Comparison of ENCODE assay signal across 1 cellular context in the genomic region with DNA sequence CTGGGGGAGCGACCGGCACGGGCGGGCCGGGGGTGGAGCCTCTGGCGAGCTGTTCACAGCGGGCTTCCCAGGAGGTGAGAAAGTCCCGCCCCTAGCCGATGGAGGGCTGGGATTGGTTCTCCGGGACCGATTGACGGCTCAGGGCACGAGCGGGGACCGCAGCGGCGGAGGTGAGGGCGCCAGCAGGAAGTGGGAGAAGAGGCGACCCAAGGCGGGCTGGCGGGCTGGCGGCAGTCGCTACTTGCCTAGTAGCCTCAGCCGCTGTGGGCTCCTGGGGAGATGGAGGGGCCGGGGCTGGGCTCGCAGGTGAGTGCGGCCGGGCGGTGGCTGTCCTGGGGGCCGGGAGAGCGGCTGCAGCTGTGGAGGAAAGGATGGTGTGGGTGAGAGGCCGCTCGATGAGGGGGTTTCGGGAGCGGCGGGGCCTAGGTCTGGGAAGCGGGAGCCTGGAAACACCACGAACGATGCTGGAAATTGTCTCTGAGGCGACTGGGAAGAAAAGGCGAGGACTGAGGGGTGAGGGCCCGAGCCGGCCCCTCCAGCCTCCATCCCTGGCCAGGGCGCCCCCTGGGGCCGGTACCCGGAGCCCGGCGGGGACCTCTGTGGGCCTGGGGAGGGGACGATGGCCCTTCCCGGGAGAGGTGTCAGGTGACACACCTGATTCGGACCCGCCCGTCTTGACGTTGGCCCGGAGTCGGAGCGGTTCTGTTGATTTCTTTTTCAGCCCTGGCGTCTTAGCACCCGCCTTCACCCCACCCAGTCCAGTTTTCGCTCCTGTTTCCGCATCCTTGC.
TF ChIP-seq lines count a peak whose summit lies in the region.

A gene with protein sequence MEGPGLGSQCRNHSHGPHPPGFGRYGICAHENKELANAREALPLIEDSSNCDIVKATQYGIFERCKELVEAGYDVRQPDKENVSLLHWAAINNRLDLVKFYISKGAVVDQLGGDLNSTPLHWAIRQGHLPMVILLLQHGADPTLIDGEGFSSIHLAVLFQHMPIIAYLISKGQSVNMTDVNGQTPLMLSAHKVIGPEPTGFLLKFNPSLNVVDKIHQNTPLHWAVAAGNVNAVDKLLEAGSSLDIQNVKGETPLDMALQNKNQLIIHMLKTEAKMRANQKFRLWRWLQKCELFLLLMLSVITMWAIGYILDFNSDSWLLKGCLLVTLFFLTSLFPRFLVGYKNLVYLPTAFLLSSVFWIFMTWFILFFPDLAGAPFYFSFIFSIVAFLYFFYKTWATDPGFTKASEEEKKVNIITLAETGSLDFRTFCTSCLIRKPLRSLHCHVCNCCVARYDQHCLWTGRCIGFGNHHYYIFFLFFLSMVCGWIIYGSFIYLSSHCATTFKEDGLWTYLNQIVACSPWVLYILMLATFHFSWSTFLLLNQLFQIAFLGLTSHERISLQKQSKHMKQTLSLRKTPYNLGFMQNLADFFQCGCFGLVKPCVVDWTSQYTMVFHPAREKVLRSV (plus strand): TSS at position 198 of the 789 bp plus-strand sequence. CDS start 82 bp downstream, at position 280.

TF ChIP-seq in HepG2, 621 proteins besides CTCF, POLR2A, EP300 and RAD21 (continued from another document and continues in another):
- TF ChIP-seq, protein P1, sequence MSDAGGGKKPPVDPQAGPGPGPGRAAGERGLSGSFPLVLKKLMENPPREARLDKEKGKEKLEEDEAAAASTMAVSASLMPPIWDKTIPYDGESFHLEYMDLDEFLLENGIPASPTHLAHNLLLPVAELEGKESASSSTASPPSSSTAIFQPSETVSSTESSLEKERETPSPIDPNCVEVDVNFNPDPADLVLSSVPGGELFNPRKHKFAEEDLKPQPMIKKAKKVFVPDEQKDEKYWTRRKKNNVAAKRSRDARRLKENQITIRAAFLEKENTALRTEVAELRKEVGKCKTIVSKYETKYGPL (CRISPR knock-in tag; IDR thresholded peaks at IDR 0.05) = no peak
- TF ChIP-seq SOX6 (IDR thresholded peaks at IDR 0.05) = no peak
- TF ChIP-seq SOX6 (CRISPR knock-in tag; IDR thresholded peaks at IDR 0.05) = peak; percentile 16; the same call in 1 of the 2 replicates
- peak; percentile 68 for TF ChIP-seq ZMYM4 (CRISPR knock-in tag; IDR thresholded peaks at IDR 0.05)
- peak; percentile 13; the same call in 1 of the 2 replicates for TF ChIP-seq PHF21A (CRISPR knock-in tag; IDR thresholded peaks at IDR 0.05)
- peak; percentile 8 for TF ChIP-seq XRCC5 (optimal IDR thresholded peaks at IDR 0.05; ENCODE audit: low read length)
- TF ChIP-seq ZNF768 (CRISPR knock-in tag; IDR thresholded peaks at IDR 0.05) = peak; percentile 48; the same call in 1 of the 2 replicates
- TF ChIP-seq ZSCAN25 (CRISPR knock-in tag; IDR thresholded peaks at IDR 0.05) = peak; percentile 42; the same call in 1 of the 2 replicates
- TF ChIP-seq ZNF225 (CRISPR knock-in tag; IDR thresholded peaks at IDR 0.05) = no peak
- TF ChIP-seq, protein P2, sequence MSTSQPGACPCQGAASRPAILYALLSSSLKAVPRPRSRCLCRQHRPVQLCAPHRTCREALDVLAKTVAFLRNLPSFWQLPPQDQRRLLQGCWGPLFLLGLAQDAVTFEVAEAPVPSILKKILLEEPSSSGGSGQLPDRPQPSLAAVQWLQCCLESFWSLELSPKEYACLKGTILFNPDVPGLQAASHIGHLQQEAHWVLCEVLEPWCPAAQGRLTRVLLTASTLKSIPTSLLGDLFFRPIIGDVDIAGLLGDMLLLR (CRISPR knock-in tag; IDR thresholded peaks at IDR 0.05) = no peak
- TF ChIP-seq GTF3A (CRISPR knock-in tag; conservative IDR thresholded peaks at IDR 0.05) = no peak
- TF ChIP-seq, protein P3, sequence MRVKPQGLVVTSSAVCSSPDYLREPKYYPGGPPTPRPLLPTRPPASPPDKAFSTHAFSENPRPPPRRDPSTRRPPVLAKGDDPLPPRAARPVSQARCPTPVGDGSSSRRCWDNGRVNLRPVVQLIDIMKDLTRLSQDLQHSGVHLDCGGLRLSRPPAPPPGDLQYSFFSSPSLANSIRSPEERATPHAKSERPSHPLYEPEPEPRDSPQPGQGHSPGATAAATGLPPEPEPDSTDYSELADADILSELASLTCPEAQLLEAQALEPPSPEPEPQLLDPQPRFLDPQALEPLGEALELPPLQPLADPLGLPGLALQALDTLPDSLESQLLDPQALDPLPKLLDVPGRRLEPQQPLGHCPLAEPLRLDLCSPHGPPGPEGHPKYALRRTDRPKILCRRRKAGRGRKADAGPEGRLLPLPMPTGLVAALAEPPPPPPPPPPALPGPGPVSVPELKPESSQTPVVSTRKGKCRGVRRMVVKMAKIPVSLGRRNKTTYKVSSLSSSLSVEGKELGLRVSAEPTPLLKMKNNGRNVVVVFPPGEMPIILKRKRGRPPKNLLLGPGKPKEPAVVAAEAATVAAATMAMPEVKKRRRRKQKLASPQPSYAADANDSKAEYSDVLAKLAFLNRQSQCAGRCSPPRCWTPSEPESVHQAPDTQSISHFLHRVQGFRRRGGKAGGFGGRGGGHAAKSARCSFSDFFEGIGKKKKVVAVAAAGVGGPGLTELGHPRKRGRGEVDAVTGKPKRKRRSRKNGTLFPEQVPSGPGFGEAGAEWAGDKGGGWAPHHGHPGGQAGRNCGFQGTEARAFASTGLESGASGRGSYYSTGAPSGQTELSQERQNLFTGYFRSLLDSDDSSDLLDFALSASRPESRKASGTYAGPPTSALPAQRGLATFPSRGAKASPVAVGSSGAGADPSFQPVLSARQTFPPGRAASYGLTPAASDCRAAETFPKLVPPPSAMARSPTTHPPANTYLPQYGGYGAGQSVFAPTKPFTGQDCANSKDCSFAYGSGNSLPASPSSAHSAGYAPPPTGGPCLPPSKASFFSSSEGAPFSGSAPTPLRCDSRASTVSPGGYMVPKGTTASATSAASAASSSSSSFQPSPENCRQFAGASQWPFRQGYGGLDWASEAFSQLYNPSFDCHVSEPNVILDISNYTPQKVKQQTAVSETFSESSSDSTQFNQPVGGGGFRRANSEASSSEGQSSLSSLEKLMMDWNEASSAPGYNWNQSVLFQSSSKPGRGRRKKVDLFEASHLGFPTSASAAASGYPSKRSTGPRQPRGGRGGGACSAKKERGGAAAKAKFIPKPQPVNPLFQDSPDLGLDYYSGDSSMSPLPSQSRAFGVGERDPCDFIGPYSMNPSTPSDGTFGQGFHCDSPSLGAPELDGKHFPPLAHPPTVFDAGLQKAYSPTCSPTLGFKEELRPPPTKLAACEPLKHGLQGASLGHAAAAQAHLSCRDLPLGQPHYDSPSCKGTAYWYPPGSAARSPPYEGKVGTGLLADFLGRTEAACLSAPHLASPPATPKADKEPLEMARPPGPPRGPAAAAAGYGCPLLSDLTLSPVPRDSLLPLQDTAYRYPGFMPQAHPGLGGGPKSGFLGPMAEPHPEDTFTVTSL (CRISPR knock-in tag; IDR thresholded peaks at IDR 0.05; ENCODE audit: borderline replicate concordance) = no peak
- TF ChIP-seq, protein P4, sequence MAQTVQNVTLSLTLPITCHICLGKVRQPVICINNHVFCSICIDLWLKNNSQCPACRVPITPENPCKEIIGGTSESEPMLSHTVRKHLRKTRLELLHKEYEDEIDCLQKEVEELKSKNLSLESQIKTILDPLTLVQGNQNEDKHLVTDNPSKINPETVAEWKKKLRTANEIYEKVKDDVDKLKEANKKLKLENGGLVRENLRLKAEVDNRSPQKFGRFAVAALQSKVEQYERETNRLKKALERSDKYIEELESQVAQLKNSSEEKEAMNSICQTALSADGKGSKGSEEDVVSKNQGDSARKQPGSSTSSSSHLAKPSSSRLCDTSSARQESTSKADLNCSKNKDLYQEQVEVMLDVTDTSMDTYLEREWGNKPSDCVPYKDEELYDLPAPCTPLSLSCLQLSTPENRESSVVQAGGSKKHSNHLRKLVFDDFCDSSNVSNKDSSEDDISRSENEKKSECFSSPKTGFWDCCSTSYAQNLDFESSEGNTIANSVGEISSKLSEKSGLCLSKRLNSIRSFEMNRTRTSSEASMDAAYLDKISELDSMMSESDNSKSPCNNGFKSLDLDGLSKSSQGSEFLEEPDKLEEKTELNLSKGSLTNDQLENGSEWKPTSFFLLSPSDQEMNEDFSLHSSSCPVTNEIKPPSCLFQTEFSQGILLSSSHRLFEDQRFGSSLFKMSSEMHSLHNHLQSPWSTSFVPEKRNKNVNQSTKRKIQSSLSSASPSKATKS (CRISPR knock-in tag; IDR thresholded peaks at IDR 0.05) = no peak
- no peak for TF ChIP-seq MTA3 (CRISPR knock-in tag; IDR thresholded peaks at IDR 0.05)
- TF ChIP-seq SATB2 (CRISPR knock-in tag; IDR thresholded peaks at IDR 0.05) = no peak
- TF ChIP-seq SAP130 (CRISPR knock-in tag; IDR thresholded peaks at IDR 0.05; ENCODE audit: low read depth) = peak; percentile 64; the same call in 1 of the 2 replicates
- TF ChIP-seq ZFP90 (CRISPR knock-in tag; IDR thresholded peaks at IDR 0.05; ENCODE audit: borderline replicate concordance) = no peak
- no peak for TF ChIP-seq FOXA1 (IDR thresholded peaks at IDR 0.05)
- TF ChIP-seq FOXA1 (CRISPR knock-in tag; IDR thresholded peaks at IDR 0.05) = no peak
- TF ChIP-seq POLR2G (IDR thresholded peaks at IDR 0.05; ENCODE audit: low read depth, low read length) = peak; percentile 70
- no peak; the same call in 1 of the 2 replicates for TF ChIP-seq ZSCAN21 (CRISPR knock-in tag; IDR thresholded peaks at IDR 0.05; ENCODE audit: borderline replicate concordance)
- TF ChIP-seq ELF1 (CRISPR knock-in tag; IDR thresholded peaks at IDR 0.05) = peak; percentile 87
- peak; percentile 73; the same call in 1 of the 2 replicates for TF ChIP-seq ARNTL (CRISPR knock-in tag; IDR thresholded peaks at IDR 0.05)
- no peak for TF ChIP-seq ZNF781 (CRISPR knock-in tag; IDR thresholded peaks at IDR 0.05; ENCODE audit: borderline replicate concordance, not compliant biosample characterization)
- no peak for TF ChIP-seq ZNF678 (CRISPR knock-in tag; IDR thresholded peaks at IDR 0.05)
- TF ChIP-seq, protein P5, sequence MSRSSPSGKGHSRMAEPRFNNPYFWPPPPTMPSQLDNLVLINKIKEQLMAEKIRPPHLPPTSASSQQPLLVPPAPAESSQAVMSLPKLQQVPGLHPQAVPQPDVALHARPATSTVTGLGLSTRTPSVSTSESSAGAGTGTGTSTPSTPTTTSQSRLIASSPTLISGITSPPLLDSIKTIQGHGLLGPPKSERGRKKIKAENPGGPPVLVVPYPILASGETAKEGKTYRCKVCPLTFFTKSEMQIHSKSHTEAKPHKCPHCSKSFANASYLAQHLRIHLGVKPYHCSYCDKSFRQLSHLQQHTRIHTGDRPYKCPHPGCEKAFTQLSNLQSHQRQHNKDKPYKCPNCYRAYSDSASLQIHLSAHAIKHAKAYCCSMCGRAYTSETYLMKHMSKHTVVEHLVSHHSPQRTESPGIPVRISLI (CRISPR knock-in tag; IDR thresholded peaks at IDR 0.05; ENCODE audit: borderline replicate concordance) = 0 out of 2 replicates have a peak, but pooled peaks have one; percentile 19
- TF ChIP-seq ZKSCAN5 (CRISPR knock-in tag; IDR thresholded peaks at IDR 0.05) = peak; percentile 99
- peak; percentile 26; the same call in 1 of the 2 replicates for TF ChIP-seq ZNF343 (CRISPR knock-in tag; IDR thresholded peaks at IDR 0.05)
- TF ChIP-seq ZZZ3 (CRISPR knock-in tag; IDR thresholded peaks at IDR 0.05; ENCODE audit: borderline replicate concordance) = peak; percentile 54; the same call in 1 of the 2 replicates
- TF ChIP-seq, protein P6, sequence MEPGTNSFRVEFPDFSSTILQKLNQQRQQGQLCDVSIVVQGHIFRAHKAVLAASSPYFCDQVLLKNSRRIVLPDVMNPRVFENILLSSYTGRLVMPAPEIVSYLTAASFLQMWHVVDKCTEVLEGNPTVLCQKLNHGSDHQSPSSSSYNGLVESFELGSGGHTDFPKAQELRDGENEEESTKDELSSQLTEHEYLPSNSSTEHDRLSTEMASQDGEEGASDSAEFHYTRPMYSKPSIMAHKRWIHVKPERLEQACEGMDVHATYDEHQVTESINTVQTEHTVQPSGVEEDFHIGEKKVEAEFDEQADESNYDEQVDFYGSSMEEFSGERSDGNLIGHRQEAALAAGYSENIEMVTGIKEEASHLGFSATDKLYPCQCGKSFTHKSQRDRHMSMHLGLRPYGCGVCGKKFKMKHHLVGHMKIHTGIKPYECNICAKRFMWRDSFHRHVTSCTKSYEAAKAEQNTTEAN (CRISPR knock-in tag; conservative IDR thresholded peaks at IDR 0.05) = 0 out of 2 replicates have a peak, but pooled peaks have one; percentile 48
- no peak for TF ChIP-seq RBM22 (optimal IDR thresholded peaks at IDR 0.05; ENCODE audit: low read length)
- TF ChIP-seq ZNF672 (CRISPR knock-in tag; IDR thresholded peaks at IDR 0.05) = no peak
- TF ChIP-seq ZNF772 (CRISPR knock-in tag; IDR thresholded peaks at IDR 0.05) = 0 out of 2 replicates have a peak, but pooled peaks have one; percentile 36
- TF ChIP-seq POLR2AphosphoS5 (IDR thresholded peaks at IDR 0.05; ENCODE audit: low read depth, low read length) = peak; percentile 62
- TF ChIP-seq ZNF12 (CRISPR knock-in tag; IDR thresholded peaks at IDR 0.05) = no peak
- TF ChIP-seq, protein P7, sequence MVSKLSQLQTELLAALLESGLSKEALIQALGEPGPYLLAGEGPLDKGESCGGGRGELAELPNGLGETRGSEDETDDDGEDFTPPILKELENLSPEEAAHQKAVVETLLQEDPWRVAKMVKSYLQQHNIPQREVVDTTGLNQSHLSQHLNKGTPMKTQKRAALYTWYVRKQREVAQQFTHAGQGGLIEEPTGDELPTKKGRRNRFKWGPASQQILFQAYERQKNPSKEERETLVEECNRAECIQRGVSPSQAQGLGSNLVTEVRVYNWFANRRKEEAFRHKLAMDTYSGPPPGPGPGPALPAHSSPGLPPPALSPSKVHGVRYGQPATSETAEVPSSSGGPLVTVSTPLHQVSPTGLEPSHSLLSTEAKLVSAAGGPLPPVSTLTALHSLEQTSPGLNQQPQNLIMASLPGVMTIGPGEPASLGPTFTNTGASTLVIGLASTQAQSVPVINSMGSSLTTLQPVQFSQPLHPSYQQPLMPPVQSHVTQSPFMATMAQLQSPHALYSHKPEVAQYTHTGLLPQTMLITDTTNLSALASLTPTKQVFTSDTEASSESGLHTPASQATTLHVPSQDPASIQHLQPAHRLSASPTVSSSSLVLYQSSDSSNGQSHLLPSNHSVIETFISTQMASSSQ (IDR thresholded peaks at IDR 0.05; ENCODE audit: low read depth) = no peak
- TF ChIP-seq, protein P7 (CRISPR knock-in tag; IDR thresholded peaks at IDR 0.05; ENCODE audit: borderline replicate concordance) = 0 out of 2 replicates have a peak, but pooled peaks have one; percentile 22
- TF ChIP-seq ZNF792 (CRISPR knock-in tag; IDR thresholded peaks at IDR 0.05) = 0 out of 2 replicates have a peak, but pooled peaks have one; percentile 15
- TF ChIP-seq PHF8 (CRISPR knock-in tag; IDR thresholded peaks at IDR 0.05) = peak; percentile 90
- TF ChIP-seq MIER3 (CRISPR knock-in tag; IDR thresholded peaks at IDR 0.05; ENCODE audit: borderline replicate concordance) = no peak
